ENCODE assay signal across 11 cellular contexts in genomic region chr1:169891539-169891885, GRCh38. TPM values are rescaled to one million over a fixed set of nuclear protein-coding genes. Genes with fewer than 3 reads are reported as not detected.
A peak's percentile ranks its signal among the peaks of the same experiment; 100 is the strongest.
DNase-seq lines count a peak whose midpoint lies in the region; ATAC-seq, FAIRE-seq and TF ChIP-seq lines count a peak whose summit lies in the region.
"Had no signal": no experiment of that assay in that cellular context is flagged by ENCODE, and none has a peak within 500 bp of the region (broad histone marks: within the 10 kb centered on the region; RNA-seq: fewer than 3 reads in every experiment).

No MANE protein-coding gene starts in this region.

- no peak for TF ChIP-seq CTCF in HepG2 (CRISPR knock-in tag; IDR thresholded peaks at IDR 0.05)
- no peak for TF ChIP-seq CTCF in suprapubic skin (IDR thresholded peaks at IDR 0.05)

- no peak overlapping the region for H3K9ac ChIP-seq in HepG2 (ENCODE audit: insufficient read depth, low read depth, low read length)

- H3K27me3 ChIP-seq in HepG2 (ENCODE audit: control insufficient read depth in 1 of 2, insufficient read depth in 2 of 2, low read length in 2 of 2) (no peaks in the 10 kb centered on the region; a peak in 1 of 5 replicates), suprapubic skin (no peaks in the 10 kb centered on the region)
- H3K27me3 ChIP-seq: cardiac muscle cell had no signal

- H3K27ac ChIP-seq in HepG2 (ENCODE audit: extremely low read length, insufficient read depth, low read length) (peak overlapping the region; percentile 39), suprapubic skin (peak overlapping the region; percentile 96)
- H3K27ac ChIP-seq: cardiac muscle cell, WERI-Rb-1 had no signal

- no TSS peak for BruUV-seq in HepG2 (replicated peaks; lab: Mats Ljungman, UMichigan)

- intact Hi-C loops in activated T-helper 1 cell treated with anti-CD3 and anti-CD28 coated beads, Interleukin-12 subunit alpha, Interleukin-12 subunit beta, Interleukin-2, Interleukin-4 antibody, amounts not matched to agents 30 ng/mL and 10 ng/mL and 1 ng/mL, durations not matched to agents 14 hours and 24 hours and 36 hours (cut with micrococcal nuclease), result loop anchor here (1.0 to 5.0 kb wide), 6 partner anchors 194 to 1901 kb away; partner anchors contain the start of genes PRRC2C and VAMP4
- intact Hi-C loops in HepG2 (cut with micrococcal nuclease; ENCODE audit: unreplicated experiment), result loop anchor here (5.0 to 10.0 kb wide), 3 partner anchors 173 to 1593 kb away; partner anchors contain the start of genes F5 and PRRC2C

- H3K36me3 Mint-ChIP-seq in activated CD8-positive, alpha-beta memory T cell treated with anti-CD3 and anti-CD28 coated beads, Interleukin-2, amount 10 ng/mL, durations not matched to agents 7 days and 5 days, result peaks cover 29% of the 10 kb centered on the region
- H3K36me3 Mint-ChIP-seq in activated T-helper 1 cell treated with anti-CD3 and anti-CD28 coated beads, Interleukin-12 subunit alpha, Interleukin-12 subunit beta, Interleukin-2, Interleukin-4 antibody, amounts not matched to agents 30 ng/mL and 10 ng/mL and 1 ng/mL, durations not matched to agents 14 hours and 24 hours and 36 hours (ENCODE audit: low read depth), result peaks cover 23% of the 10 kb centered on the region

- TF ChIP-seq EP300 in HepG2 (IDR thresholded peaks at IDR 0.05; ENCODE audit: low read depth in 2 of 2, low read length in 2 of 2) (no peak), HepG2 (CRISPR knock-in tag; IDR thresholded peaks at IDR 0.05; ENCODE audit: borderline replicate concordance) (no peak), suprapubic skin (IDR thresholded peaks at IDR 0.05) (no peak)

- peak overlapping the region; percentile 83 for H3K4me2 ChIP-seq in HepG2 (ENCODE audit: low read depth, low read length)

- H3K36me3 ChIP-seq in HepG2 (replicated peaks in 1 of 2; ENCODE audit: control insufficient read depth in 1 of 2, insufficient read depth in 2 of 2, low read length in 2 of 2), result peaks cover 1 to 8% of the 10 kb centered on the region in 2 experiments; a peak in 3 of 5 replicates
- H3K36me3 ChIP-seq in suprapubic skin, result peaks cover 11% of the 10 kb centered on the region
- H3K36me3 ChIP-seq: WERI-Rb-1 had no signal

- 32% methylated on average over 2 of the region's 2 CpGs for WGBS in HepG2 (ENCODE audit: low lambda C conversion rate)
- 53% methylated on average over 2 of the region's 2 CpGs for WGBS in suprapubic skin

- peak overlapping the region; percentile 96 for H3K27ac Mint-ChIP-seq in activated CD8-positive, alpha-beta memory T cell treated with anti-CD3 and anti-CD28 coated beads, Interleukin-2, amount 10 ng/mL, durations not matched to agents 7 days and 5 days
- H3K27ac Mint-ChIP-seq in activated T-helper 1 cell treated with anti-CD3 and anti-CD28 coated beads, Interleukin-12 subunit alpha, Interleukin-12 subunit beta, Interleukin-2, Interleukin-4 antibody, amounts not matched to agents 30 ng/mL and 10 ng/mL and 1 ng/mL, durations not matched to agents 14 hours and 24 hours and 36 hours, result peak overlapping the region; percentile 97

- H3K4me1 ChIP-seq in HepG2 (ENCODE audit: insufficient read depth, low read length) (peaks cover 36% of the 10 kb centered on the region), suprapubic skin (peaks cover 42% of the 10 kb centered on the region)

- no peaks in the 10 kb centered on the region for H4K20me1 ChIP-seq in HepG2 (ENCODE audit: insufficient read depth, low read length)

- no peak for DNase-seq in activated CD8-positive, alpha-beta memory T cell treated with anti-CD3 and anti-CD28 coated beads, Interleukin-2, amount 10 ng/mL, durations not matched to agents 7 days and 5 days
- DNase-seq in activated CD8-positive, alpha-beta memory T cell treated with anti-CD3 and anti-CD28 coated beads for 24 hours, result no peak
- no peak for DNase-seq in activated T-helper 1 cell treated with anti-CD3 and anti-CD28 coated beads, Interleukin-12 subunit alpha, Interleukin-12 subunit beta, Interleukin-2, Interleukin-4 antibody, amounts not matched to agents 30 ng/mL and 10 ng/mL and 1 ng/mL, durations not matched to agents 14 hours and 24 hours and 36 hours (ENCODE audit: low spot score)
- no peak for DNase-seq in HepG2 (ENCODE audit: low spot score)
- DNase-seq in suprapubic skin (ENCODE audit: low spot score in 2 of 2), result no peak
- DNase-seq in pons (ENCODE audit: low spot score), result no peak
- no peak for DNase-seq in AG08396 (ENCODE audit: low spot score)
- DNase-seq: IMR-90, WERI-Rb-1 had no signal

- H3K9me3 Mint-ChIP-seq in activated CD8-positive, alpha-beta memory T cell treated with anti-CD3 and anti-CD28 coated beads, Interleukin-2, amount 10 ng/mL, durations not matched to agents 7 days and 5 days (ENCODE audit: low read depth), result no peaks in the 10 kb centered on the region
- no peaks in the 10 kb centered on the region for H3K9me3 Mint-ChIP-seq in activated T-helper 1 cell treated with anti-CD3 and anti-CD28 coated beads, Interleukin-12 subunit alpha, Interleukin-12 subunit beta, Interleukin-2, Interleukin-4 antibody, amounts not matched to agents 30 ng/mL and 10 ng/mL and 1 ng/mL, durations not matched to agents 14 hours and 24 hours and 36 hours

- H3K79me2 ChIP-seq in HepG2 (ENCODE audit: insufficient read depth, low read length), result peaks cover 17% of the 10 kb centered on the region

- in situ Hi-C loops in HepG2 (cut with HindIII; ENCODE audit: extremely low pct_ligation_motif_present, low pct_unique_long_range_greater_than_20kb), result no loop called here

- no peaks in the 10 kb centered on the region for H3K27me3 Mint-ChIP-seq in activated CD8-positive, alpha-beta memory T cell treated with anti-CD3 and anti-CD28 coated beads, Interleukin-2, amount 10 ng/mL, durations not matched to agents 7 days and 5 days
- H3K27me3 Mint-ChIP-seq in activated T-helper 1 cell treated with anti-CD3 and anti-CD28 coated beads, Interleukin-12 subunit alpha, Interleukin-12 subunit beta, Interleukin-2, Interleukin-4 antibody, amounts not matched to agents 30 ng/mL and 10 ng/mL and 1 ng/mL, durations not matched to agents 14 hours and 24 hours and 36 hours (ENCODE audit: insufficient read depth), result peaks cover 2% of the 10 kb centered on the region

- POLR2A ChIA-PET in HepG2 (lab: Yijun Ruan, JAX), result no interaction called here

- no peaks in the 10 kb centered on the region for H3K9me3 ChIP-seq in HepG2 (ENCODE audit: low read length)
- no peaks in the 10 kb centered on the region for H3K9me3 ChIP-seq in suprapubic skin

- H3K4me3 ChIP-seq in HepG2 (replicated peaks in 1 of 3; ENCODE audit: insufficient read depth in 1 of 3, low read depth in 2 of 3, low read length in 3 of 3) (peak overlapping the region in 1 of 3 experiments; percentile 87; a peak in 1 of 6 replicates), suprapubic skin (peak overlapping the region; percentile 84)
- H3K4me3 ChIP-seq: cardiac muscle cell had no signal

- TF ChIP-seq RAD21 in HepG2 (CRISPR knock-in tag; IDR thresholded peaks at IDR 0.05), result no peak

- TF ChIP-seq POLR2A in HepG2 (IDR thresholded peaks at IDR 0.05; ENCODE audit: insufficient read depth in 1 of 2, low read depth in 2 of 2, low read length in 2 of 2) (no peak), suprapubic skin (IDR thresholded peaks at IDR 0.05) (no peak)

- no peak for ATAC-seq in activated CD8-positive, alpha-beta memory T cell treated with anti-CD3 and anti-CD28 coated beads, Interleukin-2, amount 10 ng/mL, durations not matched to agents 7 days and 5 days
- ATAC-seq in HepG2, result no peak
- ATAC-seq in GM21390 (IDR thresholded peaks at IDR 0.05; ENCODE audit: unreplicated experiment), result no peak

- CTCF ChIA-PET in activated CD8-positive, alpha-beta memory T cell treated with anti-CD3 and anti-CD28 coated beads, Interleukin-2, amount 10 ng/mL, durations not matched to agents 7 days and 5 days (lab: Charles Lee), result interaction anchor here (0.7 to 2.3 kb wide), 4 partner anchors 17 to 96 kb away, joined by 3 to 7 read pairs (median 4); partner anchors contain the start of gene METTL18
- CTCF ChIA-PET in HepG2 (lab: Yijun Ruan, JAX; ENCODE audit: low intra/inter-chr PET ratio, low total read pairs), result no interaction called here

- H3K4me3 Mint-ChIP-seq in activated CD8-positive, alpha-beta memory T cell treated with anti-CD3 and anti-CD28 coated beads, Interleukin-2, amount 10 ng/mL, durations not matched to agents 7 days and 5 days, result peak overlapping the region; percentile 79
- peak overlapping the region; percentile 81 for H3K4me3 Mint-ChIP-seq in activated T-helper 1 cell treated with anti-CD3 and anti-CD28 coated beads, Interleukin-12 subunit alpha, Interleukin-12 subunit beta, Interleukin-2, Interleukin-4 antibody, amounts not matched to agents 30 ng/mL and 10 ng/mL and 1 ng/mL, durations not matched to agents 14 hours and 24 hours and 36 hours

- no peak for FAIRE-seq in HepG2 (lab: Jason Lieb, UNC)

- no peak overlapping the region for H2AFZ ChIP-seq in HepG2 (ENCODE audit: low read length)

- peaks cover 55% of the 10 kb centered on the region for H3K4me1 Mint-ChIP-seq in activated CD8-positive, alpha-beta memory T cell treated with anti-CD3 and anti-CD28 coated beads, Interleukin-2, amount 10 ng/mL, durations not matched to agents 7 days and 5 days
- peaks cover 59% of the 10 kb centered on the region for H3K4me1 Mint-ChIP-seq in activated T-helper 1 cell treated with anti-CD3 and anti-CD28 coated beads, Interleukin-12 subunit alpha, Interleukin-12 subunit beta, Interleukin-2, Interleukin-4 antibody, amounts not matched to agents 30 ng/mL and 10 ng/mL and 1 ng/mL, durations not matched to agents 14 hours and 24 hours and 36 hours (ENCODE audit: low read depth)

RNA-seq across cellular contexts. Expression of gene SCYL3, which starts 2.2 kb away (rescaled TPM):
- 10 to 100 TPM; 13.6 to 14.9 TPM for total RNA-seq in activated CD8-positive, alpha-beta memory T cell treated with anti-CD3 and anti-CD28 coated beads, Interleukin-2, amount 10 ng/mL, durations not matched to agents 7 days and 5 days
- total RNA-seq in activated T-helper 1 cell treated with anti-CD3 and anti-CD28 coated beads, Interleukin-12 subunit alpha, Interleukin-12 subunit beta, Interleukin-2, Interleukin-4 antibody, amounts not matched to agents 30 ng/mL and 10 ng/mL and 1 ng/mL, durations not matched to agents 14 hours and 24 hours and 36 hours, result 11.8 and 12.3 TPM in 2 replicates
- total RNA-seq in HepG2 (2016; rRNA removed; fragmentation: Illumina TruSeq; extraction: Trizol) (4.9 and 6.3 TPM in 2 replicates), suprapubic skin (10 to 100 TPM; 10.8 to 18.3 (median 14.6) TPM)
- 0.81 and 0.97 TPM in 2 replicates for total RNA-seq in HepG2 (2016; cell fraction: cytosol; rRNA removed; fragmentation: Illumina TruSeq; extraction: Trizol; ENCODE audit: low read depth)
- 5.9 and 6.5 TPM in 2 replicates for total RNA-seq in HepG2 (2016; cell fraction: insoluble cytoplasmic fraction; rRNA removed; fragmentation: Illumina TruSeq; extraction: Trizol)
- total RNA-seq in HepG2 (2016; cell fraction: membrane; rRNA removed; fragmentation: Illumina TruSeq; extraction: Trizol), result 1.8 and 1.9 TPM in 2 replicates
- 8.7 and 9.9 TPM in 2 replicates for total RNA-seq in HepG2 (2016; cell fraction: nucleus; rRNA removed; fragmentation: Illumina TruSeq; extraction: Trizol)
- polyA plus RNA-seq in HepG2 (2011; rRNA removed), result 3.1 and 3.3 TPM in 2 replicates
- 1.6 and 2.4 TPM in 2 replicates for polyA plus RNA-seq in HepG2 (2011; cell fraction: cytosol; rRNA removed)
- polyA plus RNA-seq in HepG2 (2011; cell fraction: nucleus; rRNA removed), result 3.5 and 4.7 TPM in 2 replicates
- 2.6 and 2.9 TPM in 2 replicates for polyA plus RNA-seq in HepG2 (2012)
- 0.25 and 0.34 TPM in 2 replicates for polyA plus RNA-seq in HepG2 (2016; cell fraction: cytosol; fragmentation: Illumina TruSeq; extraction: Trizol; ENCODE audit: low read depth)
- polyA plus RNA-seq in HepG2 (2016; cell fraction: insoluble cytoplasmic fraction; fragmentation: Illumina TruSeq; extraction: Trizol; ENCODE audit: low read depth), result 4.7 and 4.9 TPM in 2 replicates
- 0.63 and 0.68 TPM in 2 replicates for polyA plus RNA-seq in HepG2 (2016; cell fraction: membrane; fragmentation: Illumina TruSeq; extraction: Trizol; ENCODE audit: low read depth)
- polyA plus RNA-seq in HepG2 (2016; cell fraction: nucleus; fragmentation: Illumina TruSeq; extraction: Trizol; ENCODE audit: insufficient read depth, low read depth), result 7.0 and 8.1 TPM in 2 replicates
- 4.8 and 7.2 TPM in 2 replicates for polyA minus RNA-seq in HepG2 (2011; rRNA and poly(A)+ RNA removed; ENCODE audit: low replicate concordance)
- polyA minus RNA-seq in HepG2 (2011; cell fraction: cytosol; rRNA and poly(A)+ RNA removed), result 1.9 and 2.0 TPM in 2 replicates
- 14.9 and 18.6 TPM in 2 replicates for polyA minus RNA-seq in HepG2 (2011; cell fraction: nucleus; rRNA and poly(A)+ RNA removed)
